In genomic region chrX:50635162-50635561, GRCh38 we compare ENCODE assay signal across 23 cellular contexts.
"Had no signal": no experiment of that assay in that cellular context is flagged by ENCODE, and none has a peak within 500 bp of the region (broad histone marks: within the 10 kb centered on the region; RNA-seq: fewer than 3 reads in every experiment).

No MANE protein-coding gene starts in this region.

- H3K9me3 ChIP-seq: gastroesophageal sphincter, heart left ventricle, left lung had no signal

- H3K4me1 ChIP-seq: foreskin keratinocyte, gastroesophageal sphincter, left lung had no signal

- ATAC-seq: effector memory CD8-positive, alpha-beta T cell; esophagus mucosa; gastroesophageal sphincter; heart left ventricle; left cardiac atrium; left lung; left ventricle myocardium superior had no signal

- FAIRE-seq: colon, endometrium, frontal cortex had no signal

- H3K4me2 ChIP-seq: hepatocyte had no signal

- H2AFZ ChIP-seq: hepatocyte had no signal

- H3K27me3 ChIP-seq: foreskin keratinocyte, gastroesophageal sphincter, heart left ventricle, hepatocyte, left lung had no signal

- H3K79me2 ChIP-seq: hepatocyte had no signal

- H3K27ac ChIP-seq: coronary artery, epithelial cell of prostate, gastroesophageal sphincter, hepatocyte, left lung had no signal

- DNase-seq: dermis blood vessel endothelial cell; effector CD8-positive, alpha-beta T cell; effector memory CD8-positive, alpha-beta T cell; endodermal cell; erythroblast; immature natural killer cell; islet precursor cell; left cardiac atrium; left lung; mammary epithelial cell; mesendoderm had no signal

- H3K4me3 ChIP-seq: coronary artery, gastroesophageal sphincter, heart left ventricle, hepatocyte, left lung, lung had no signal
